ENCODE assay signal across 8 cellular contexts in the genomic region with DNA sequence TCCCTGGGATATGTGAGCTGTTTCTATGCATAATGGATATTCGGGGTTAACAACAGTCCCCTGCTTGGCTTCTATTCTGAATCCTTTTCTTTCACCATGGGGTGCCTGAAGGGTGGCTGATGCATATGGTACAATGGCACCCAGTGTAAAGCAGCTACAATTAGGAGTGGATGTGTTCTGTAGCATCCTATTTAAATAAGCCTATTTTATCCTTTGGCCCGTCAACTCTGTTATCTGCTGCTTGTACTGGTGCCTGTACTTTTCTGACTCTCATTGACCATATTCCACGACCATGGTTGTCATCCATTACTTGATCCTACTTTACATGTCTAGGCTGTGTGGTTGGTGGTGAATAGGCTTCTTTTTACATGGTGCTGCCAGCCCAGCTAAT. TPM values are rescaled to one million over a fixed set of nuclear protein-coding genes. Genes with fewer than 3 reads are reported as not detected.
A peak's percentile ranks its signal among the peaks of the same experiment; 100 is the strongest.
DNase-seq lines count a peak whose midpoint lies in the region; ATAC-seq, FAIRE-seq and TF ChIP-seq lines count a peak whose summit lies in the region.

No MANE protein-coding gene starts in this region.

- H3K4me1 Mint-ChIP-seq in activated naive CD4-positive, alpha-beta T cell treated with anti-CD3 and anti-CD28 coated beads, Interleukin-2, amount 50 U/mL, for 24 hours, result peaks cover 56% of the 10 kb centered on the region

- no peaks in the 10 kb centered on the region for H3K27me3 ChIP-seq in lung (ENCODE audit: control insufficient read depth, insufficient read depth)
- H3K27me3 ChIP-seq in upper lobe of left lung, result no peaks in the 10 kb centered on the region

- H3K36me3 Mint-ChIP-seq in activated naive CD4-positive, alpha-beta T cell treated with anti-CD3 and anti-CD28 coated beads, Interleukin-2, amount 50 U/mL, for 24 hours, result peaks cover 65% of the 10 kb centered on the region

- H3K4me1 ChIP-seq in lung (ENCODE audit: control insufficient read depth in 2 of 2, insufficient read depth in 2 of 2, low read length in 2 of 2) (peaks cover 11 to 16% of the 10 kb centered on the region in 2 donors), upper lobe of left lung (peaks cover 15 to 46% (median 22%) of the 10 kb centered on the region in 4 donors)

- peaks cover 23% of the 10 kb centered on the region for H3K9me3 Mint-ChIP-seq in activated naive CD4-positive, alpha-beta T cell treated with anti-CD3 and anti-CD28 coated beads, Interleukin-2, amount 50 U/mL, for 24 hours

- peaks cover 3 to 9% of the 10 kb centered on the region in 2 donors for H3K9me3 ChIP-seq in lung (ENCODE audit: control insufficient read depth in 2 of 2, insufficient read depth in 1 of 2, low read length in 1 of 2)
- H3K9me3 ChIP-seq in upper lobe of left lung, result peaks cover 0 to 32% (median 16%) of the 10 kb centered on the region in 4 donors

- no peak for FAIRE-seq in frontal cortex (lab: Jason Lieb, UNC)

- no peak for TF ChIP-seq EP300 in upper lobe of left lung (IDR thresholded peaks at IDR 0.05)

- DNase-seq in activated naive CD4-positive, alpha-beta T cell (lab: John Stamatoyannopoulos, UW), result no peak
- DNase-seq in astrocyte of the spinal cord (ENCODE audit: low read depth, low spot score) (no peak), lung (ENCODE audit: low spot score) (no peak), upper lobe of left lung (no peak), NCI-H1417 treated with DMSO at 0.1 percent for 48 hours (lab: John Stamatoyannopoulos, UW) (no peak), frontal cortex (ENCODE audit: low spot score in 2 of 2) (no peak), iPS-NIHi7 (ENCODE audit: extremely low spot score) (no peak)

- H3K4me3 ChIP-seq in astrocyte of the spinal cord (ENCODE audit: low read depth, low read length) (peak overlapping the region; percentile 74), lung (peak overlapping the region; percentile 89), upper lobe of left lung (peak overlapping the region in 3 of 4 donors; percentile 71 to 90 (median 89))

- peak overlapping the region; percentile 96 for H3K4me3 Mint-ChIP-seq in activated naive CD4-positive, alpha-beta T cell treated with anti-CD3 and anti-CD28 coated beads, Interleukin-2, amount 50 U/mL, for 24 hours

- no peaks in the 10 kb centered on the region for H3K27me3 Mint-ChIP-seq in activated naive CD4-positive, alpha-beta T cell treated with anti-CD3 and anti-CD28 coated beads, Interleukin-2, amount 50 U/mL, for 24 hours

- ATAC-seq in lung (ENCODE audit: insufficient read depth, low FRiP score) (no peak), upper lobe of left lung (ENCODE audit: low FRiP score in 2 of 2) (no peak)

- H3K27ac ChIP-seq in lung (ENCODE audit: low read depth in 1 of 2, low read length in 1 of 2), result peak overlapping the region in 1 of 2 donors; percentile 97
- H3K27ac ChIP-seq in upper lobe of left lung, result peak overlapping the region in 1 of 4 donors; percentile 96

- H3K27ac Mint-ChIP-seq in activated naive CD4-positive, alpha-beta T cell treated with anti-CD3 and anti-CD28 coated beads, Interleukin-2, amount 50 U/mL, for 24 hours, result peak overlapping the region; percentile 46

- TF ChIP-seq CTCF in astrocyte of the spinal cord (IDR thresholded peaks at IDR 0.05; ENCODE audit: low read depth, low read length), result no peak
- TF ChIP-seq CTCF in lung (IDR thresholded peaks at IDR 0.05; ENCODE audit: control extremely low read depth, extremely low read depth), result no peak
- TF ChIP-seq CTCF in upper lobe of left lung (IDR thresholded peaks at IDR 0.05), result no peak

- H3K36me3 ChIP-seq in lung (ENCODE audit: control insufficient read depth in 2 of 2, insufficient read depth in 2 of 2, low read length in 2 of 2) (peaks cover 9 to 33% of the 10 kb centered on the region in 2 donors), upper lobe of left lung (peaks cover 0 to 42% (median 20%) of the 10 kb centered on the region in 4 donors)

- in situ Hi-C loops in astrocyte of the spinal cord (cut with HindIII; ENCODE audit: low sequenced_read_pairs), result no loop called here

- WGBS in lung, 2 donors, result 72 to 78% methylated on average over 3 of the region's 3 CpGs
- WGBS in upper lobe of left lung, 2 donors, result 61 to 65% methylated on average over 3 of the region's 3 CpGs

- TF ChIP-seq POLR2A in upper lobe of left lung (IDR thresholded peaks at IDR 0.05), result no peak

RNA-seq across cellular contexts. Expression of a gene that starts 1.3 kb away (rescaled TPM):
- 100 to 1,000 TPM in 1 of 2 donors, 10 to 100 TPM in 1; 51.6 to 147 TPM for total RNA-seq in lung
- 10 to 100 TPM; 24.3 to 28.7 TPM for polyA plus RNA-seq in lung
- total RNA-seq in upper lobe of left lung, result 100 to 1,000 TPM in 1 of 6 donors, 10 to 100 TPM in 5; 51.8 to 135 (median 54.2) TPM
- 55.8 TPM for total RNA-seq in frontal cortex

RNA-seq across cellular contexts. Expression of a gene that starts 1.8 kb away (rescaled TPM):
- total RNA-seq in lung (10 to 100 TPM; 20.7 to 24.7 TPM), upper lobe of left lung (10 to 100 TPM; 13.8 to 54.5 (median 20.6) TPM), frontal cortex (26.1 TPM)
- 10 to 100 TPM; 11.9 to 20.8 TPM for polyA plus RNA-seq in lung
